8 cellular contexts compared by ENCODE assay signal in the genomic region with DNA sequence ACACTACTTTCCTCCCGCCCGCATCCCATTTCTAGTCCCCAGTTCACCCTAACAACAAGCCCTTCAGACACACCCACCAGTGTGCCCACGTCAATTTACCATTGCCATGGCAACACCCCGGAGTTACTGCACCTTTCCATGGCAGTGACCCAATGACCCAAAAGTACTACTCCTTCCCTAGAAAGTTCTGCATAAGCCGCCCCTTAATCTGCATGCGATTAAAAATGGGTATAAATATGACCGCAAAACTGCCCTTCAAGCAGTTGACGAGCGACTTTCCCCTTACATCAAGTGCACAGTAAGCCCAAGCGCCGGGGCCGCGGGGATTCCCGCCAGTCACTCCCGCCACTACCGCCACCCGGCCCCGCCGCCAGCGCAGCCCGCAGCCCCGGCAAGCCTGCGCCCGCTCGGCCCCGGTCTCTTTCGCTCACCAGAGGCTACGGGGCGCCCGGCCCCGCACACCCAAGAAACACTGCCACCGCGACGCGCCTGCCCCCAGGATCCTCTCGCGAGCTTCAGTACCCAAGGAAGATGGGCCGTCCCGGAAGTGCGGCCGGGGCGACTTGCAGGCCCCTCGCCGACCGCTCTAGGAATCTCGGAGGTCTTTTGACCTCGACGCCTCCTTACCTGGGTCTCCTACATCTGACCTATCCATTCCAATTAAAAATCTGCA. TPM values are rescaled to one million over a fixed set of nuclear protein-coding genes. Genes with fewer than 3 reads are reported as not detected.
A peak's percentile ranks its signal among the peaks of the same experiment; 100 is the strongest.
DNase-seq lines count a peak whose midpoint lies in the region; ATAC-seq and TF ChIP-seq lines count a peak whose summit lies in the region.

No MANE protein-coding gene starts in this region.

- CTCF ChIA-PET in CD4-positive, alpha-beta T cell (lab: Charles Lee), result no interaction called here

- TF ChIP-seq CTCF in CD4-positive, alpha-beta T cell (IDR thresholded peaks at IDR 0.05), result no peak
- no peak for TF ChIP-seq CTCF in coronary artery (IDR thresholded peaks at IDR 0.05)
- TF ChIP-seq CTCF in kidney epithelial cell (IDR thresholded peaks at IDR 0.05; ENCODE audit: insufficient read depth, low read length, poor library complexity, severe bottlenecking), result no peak

- peaks cover 21% of the 10 kb centered on the region for H3K9me3 Mint-ChIP-seq in CD4-positive, alpha-beta T cell

- H3K9me3 ChIP-seq in CD4-positive, alpha-beta T cell (ENCODE audit: control insufficient read depth, low read length), result peaks cover 34% of the 10 kb centered on the region

- peaks cover 68% of the 10 kb centered on the region for H3K36me3 Mint-ChIP-seq in CD4-positive, alpha-beta T cell (ENCODE audit: low read depth)

- H3K4me3 ChIP-seq in coronary artery (peak overlapping the region; percentile 89), kidney epithelial cell (ENCODE audit: low read depth, low read length) (peak overlapping the region; percentile 63)

- peak in 8 of 10 experiments; percentile 13 to 64 (median 35) for DNase-seq in CD4-positive, alpha-beta T cell
- DNase-seq in NCI-H1105 treated with DMSO at 0.1 percent for 48 hours (lab: John Stamatoyannopoulos, UW), result peak; percentile 71
- peak; percentile 80 for DNase-seq in coronary artery (ENCODE audit: low spot score)
- peak; percentile 64 for DNase-seq in kidney epithelial cell (ENCODE audit: low read depth)
- DNase-seq in stimulated activated CD4-positive, alpha-beta T cell treated with anti-CD3 and anti-CD28 coated beads, Interleukin-15, amount 100 ng/mL, for 24 hours, result peak; percentile 77

- intact Hi-C loops in CD4-positive, alpha-beta T cell (cut with DNase I, micrococcal nuclease), result no loop called here

- no peaks in the 10 kb centered on the region for H3K27me3 ChIP-seq in CD4-positive, alpha-beta T cell (ENCODE audit: control insufficient read depth, insufficient read depth, low read length)
- H3K27me3 ChIP-seq in kidney epithelial cell (ENCODE audit: control insufficient read depth, insufficient read depth, low read length), result no peaks in the 10 kb centered on the region

- POLR2A ChIA-PET in CD4-positive, alpha-beta T cell (lab: Charles Lee), result interaction anchor here (1.0 kb wide), 1 partner anchor 76 kb away, joined by 5 read pairs; a partner anchor contains a TSS

- H3K27ac ChIP-seq in CD4-positive, alpha-beta T cell (ENCODE audit: low read depth, low read length), result no peak overlapping the region
- peak overlapping the region in 1 of 2 donors; percentile 54 for H3K27ac ChIP-seq in coronary artery

- peak; percentile 48 for ATAC-seq in CD4-positive, alpha-beta T cell (ENCODE audit: poor library complexity)
- ATAC-seq in GM21381 (IDR thresholded peaks at IDR 0.05; ENCODE audit: unreplicated experiment), result peak; percentile 62
- ATAC-seq in activated CD4-positive, CD25-positive, alpha-beta regulatory T cell treated with anti-CD3 and anti-CD28 coated beads, Interleukin-2, amount 50 U/mL, for 24 hours, result peak; percentile 81 to 92
- ATAC-seq in GM21360 (IDR thresholded peaks at IDR 0.05; ENCODE audit: unreplicated experiment), result no peak

- H3K4me3 Mint-ChIP-seq in CD4-positive, alpha-beta T cell, result peak overlapping the region; percentile 83

- no peaks in the 10 kb centered on the region for H3K36me3 ChIP-seq in kidney epithelial cell (ENCODE audit: control insufficient read depth, insufficient read depth, low read length)

- no peak overlapping the region for H3K27ac Mint-ChIP-seq in CD4-positive, alpha-beta T cell

- peaks cover 13% of the 10 kb centered on the region for H3K4me1 Mint-ChIP-seq in CD4-positive, alpha-beta T cell (ENCODE audit: low read depth)

- H3K27me3 Mint-ChIP-seq in CD4-positive, alpha-beta T cell, result peaks cover 36% of the 10 kb centered on the region

RNA-seq across cellular contexts. Expression of a gene that starts 27.2 kb away (rescaled TPM):
- total RNA-seq in CD4-positive, alpha-beta T cell, result 1 to 10 TPM; 1.9 to 2.7 TPM
- 3.4 and 3.9 TPM in 2 replicates for total RNA-seq in kidney epithelial cell

RNA-seq across cellular contexts. Expression of a gene that starts 36.7 kb away (rescaled TPM):
- total RNA-seq in CD4-positive, alpha-beta T cell, result under 1 TPM; 0.52 to 0.59 TPM
- 14.2 and 21.2 TPM in 2 replicates for total RNA-seq in kidney epithelial cell

RNA-seq across cellular contexts. Expression of a gene that starts 44.2 kb away (rescaled TPM):
- total RNA-seq in CD4-positive, alpha-beta T cell, result under 1 TPM; 0.22 to 0.47 TPM
- total RNA-seq in kidney epithelial cell, result 6.3 and 6.9 TPM in 2 replicates
